14 cellular contexts compared by ENCODE assay signal in the genomic region with DNA sequence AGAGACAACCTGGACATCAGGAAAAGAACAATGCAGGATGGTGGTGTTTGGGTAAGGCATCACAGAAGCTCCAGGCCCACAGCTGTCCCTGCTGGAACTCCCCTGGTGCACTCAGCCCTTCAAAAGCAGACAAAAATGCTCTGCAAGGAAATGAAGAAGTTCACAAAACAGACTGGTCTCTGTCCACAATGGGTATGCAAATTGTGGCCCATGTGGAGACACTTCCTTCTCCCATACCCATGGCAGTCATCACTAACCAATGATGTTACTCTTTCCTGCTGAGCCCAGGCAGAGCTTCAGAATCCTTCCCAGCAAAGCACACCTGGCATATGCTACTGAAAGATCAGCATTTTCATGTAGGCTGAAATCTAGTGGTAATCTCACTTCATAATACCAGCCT. TPM values are rescaled to one million over a fixed set of nuclear protein-coding genes. Genes with fewer than 3 reads are reported as not detected.
DNase-seq lines count a peak whose midpoint lies in the region; ATAC-seq and TF ChIP-seq lines count a peak whose summit lies in the region.
"Had no signal": no experiment of that assay in that cellular context is flagged by ENCODE, and none has a peak within 500 bp of the region (broad histone marks: within the 10 kb centered on the region; RNA-seq: fewer than 3 reads in every experiment).

No MANE protein-coding gene starts in this region.

- H3K27ac Mint-ChIP-seq in endothelial cell (ENCODE audit: unreplicated experiment), result no peak overlapping the region
- H3K27ac Mint-ChIP-seq in naive thymus-derived CD4-positive, alpha-beta T cell, result no peak overlapping the region
- H3K27ac Mint-ChIP-seq: stimulated activated naive CD8-positive, alpha-beta T cell treated with anti-CD3 and anti-CD28 coated beads, Interleukin-15, amount 100 ng/mL, for 72 hours had no signal

- TF ChIP-seq CTCF in endothelial cell (IDR thresholded peaks at IDR 0.05; ENCODE audit: unreplicated experiment), result no peak

- H3K4me1 ChIP-seq in naive thymus-derived CD4-positive, alpha-beta T cell (ENCODE audit: control insufficient read depth in 2 of 2, insufficient read depth in 2 of 2, low read length in 2 of 2), result no peaks in the 10 kb centered on the region

- intact Hi-C loops in naive thymus-derived CD4-positive, alpha-beta T cell (cut with micrococcal nuclease), result no loop called here

- H3K4me3 ChIP-seq in naive thymus-derived CD4-positive, alpha-beta T cell (ENCODE audit: low read length), result no peak overlapping the region
- H3K4me3 ChIP-seq: SJCRH30 had no signal

- no peaks in the 10 kb centered on the region for H3K27me3 Mint-ChIP-seq in endothelial cell (ENCODE audit: unreplicated experiment)
- H3K27me3 Mint-ChIP-seq in naive thymus-derived CD4-positive, alpha-beta T cell, result peaks cover 0 to under 1% (median 0%) of the 10 kb centered on the region in 5 donors
- H3K27me3 Mint-ChIP-seq: stimulated activated naive CD8-positive, alpha-beta T cell treated with anti-CD3 and anti-CD28 coated beads, Interleukin-15, amount 100 ng/mL, for 72 hours had no signal

- H3K9me3 ChIP-seq in naive thymus-derived CD4-positive, alpha-beta T cell (ENCODE audit: control insufficient read depth in 2 of 3, low read length in 3 of 3), result no peaks in the 10 kb centered on the region
- H3K9me3 ChIP-seq: SJCRH30 had no signal

- H3K9me3 Mint-ChIP-seq in endothelial cell (ENCODE audit: unreplicated experiment), result no peaks in the 10 kb centered on the region
- H3K9me3 Mint-ChIP-seq in naive thymus-derived CD4-positive, alpha-beta T cell, result peaks cover 0 to 2% (median 0%) of the 10 kb centered on the region in 11 donors
- H3K9me3 Mint-ChIP-seq: stimulated activated naive CD8-positive, alpha-beta T cell treated with anti-CD3 and anti-CD28 coated beads, Interleukin-15, amount 100 ng/mL, for 72 hours had no signal

- H3K36me3 ChIP-seq in naive thymus-derived CD4-positive, alpha-beta T cell (ENCODE audit: control insufficient read depth in 2 of 3, insufficient read depth in 3 of 3, low read length in 3 of 3), result no peaks in the 10 kb centered on the region
- H3K36me3 ChIP-seq: SJCRH30 had no signal

- H3K27ac ChIP-seq in naive thymus-derived CD4-positive, alpha-beta T cell (ENCODE audit: low read depth, low read length), result no peak overlapping the region
- H3K27ac ChIP-seq: SJCRH30 had no signal

- CTCF ChIA-PET in naive thymus-derived CD4-positive, alpha-beta T cell (lab: Charles Lee), result no interaction called here

- no peaks in the 10 kb centered on the region for H3K27me3 ChIP-seq in naive thymus-derived CD4-positive, alpha-beta T cell (ENCODE audit: control insufficient read depth in 2 of 2, insufficient read depth in 2 of 2, low read length in 2 of 2)
- H3K27me3 ChIP-seq: SJCRH30 had no signal

- ATAC-seq in HG02763 (IDR thresholded peaks at IDR 0.05; ENCODE audit: unreplicated experiment) (peak; percentile 70), HG03565 (IDR thresholded peaks at IDR 0.05; ENCODE audit: unreplicated experiment) (peak; percentile 54)
- no peak for ATAC-seq in naive thymus-derived CD4-positive, alpha-beta T cell
- ATAC-seq: stimulated activated naive CD8-positive, alpha-beta T cell treated with anti-CD3 and anti-CD28 coated beads, Interleukin-15, amount 100 ng/mL, for 72 hours had no signal

- DNase-seq in NCI-H526 (lab: John Stamatoyannopoulos, UW) (peak; percentile 33 to 57), NCI-H526 treated with DMSO at 0.1 percent for 48 hours (lab: John Stamatoyannopoulos, UW) (no peak), endothelial cell (ENCODE audit: low spot score) (no peak), iPS-NIHi11 (ENCODE audit: low spot score) (no peak)
- DNase-seq in naive thymus-derived CD4-positive, alpha-beta T cell, result no peak
- DNase-seq in stimulated activated CD4-positive, alpha-beta T cell treated with anti-CD3 and anti-CD28 coated beads, Interleukin-4, amount 100 ng/mL, for 1 hour, result no peak
- DNase-seq: activated CD4-positive, CD25-positive, alpha-beta regulatory T cell treated with anti-CD3 and anti-CD28 coated beads, Interleukin-2, amount 50 U/mL, for 72 hours; cerebellar nuclear complex; DMS53; occipital lobe; SJCRH30; stimulated activated naive CD8-positive, alpha-beta T cell treated with anti-CD3 and anti-CD28 coated beads, Interleukin-15, amount 100 ng/mL, for 72 hours had no signal

- POLR2A ChIA-PET in naive thymus-derived CD4-positive, alpha-beta T cell (lab: Charles Lee), result no interaction called here

- H3K36me3 Mint-ChIP-seq in endothelial cell (ENCODE audit: low read depth, unreplicated experiment), result no peaks in the 10 kb centered on the region
- H3K36me3 Mint-ChIP-seq in naive thymus-derived CD4-positive, alpha-beta T cell, result no peaks in the 10 kb centered on the region

- H3K4me3 Mint-ChIP-seq in endothelial cell (ENCODE audit: unreplicated experiment), result no peak overlapping the region
- H3K4me3 Mint-ChIP-seq in naive thymus-derived CD4-positive, alpha-beta T cell, result no peak overlapping the region
- H3K4me3 Mint-ChIP-seq: stimulated activated naive CD8-positive, alpha-beta T cell treated with anti-CD3 and anti-CD28 coated beads, Interleukin-15, amount 100 ng/mL, for 72 hours had no signal

- H3K4me1 Mint-ChIP-seq in endothelial cell (ENCODE audit: unreplicated experiment), result peaks cover 53% of the 10 kb centered on the region
- H3K4me1 Mint-ChIP-seq in naive thymus-derived CD4-positive, alpha-beta T cell, result no peaks in the 10 kb centered on the region

RNA-seq across cellular contexts. Expression of gene PXDC1, which starts 42.6 kb away (rescaled TPM):
- total RNA-seq in endothelial cell (ENCODE audit: unreplicated experiment), result 41.0 TPM
- total RNA-seq in naive thymus-derived CD4-positive, alpha-beta T cell, result under 1 TPM; 0.29 to 0.68 (median 0.39) TPM
- polyA plus RNA-seq in naive thymus-derived CD4-positive, alpha-beta T cell, result not detected

RNA-seq across cellular contexts. Expression of gene FAM50B, which starts 55.1 kb away (rescaled TPM):
- total RNA-seq in endothelial cell (ENCODE audit: unreplicated experiment), result 3.8 TPM
- total RNA-seq in naive thymus-derived CD4-positive, alpha-beta T cell, result 10 to 100 TPM in 3 of 5 experiments, 1 to 10 TPM in 2; 3.4 to 14.1 (median 12.0) TPM
- 10 to 100 TPM in 1 of 2 donors, 1 to 10 TPM in 1; 6.4 to 22.9 TPM for polyA plus RNA-seq in naive thymus-derived CD4-positive, alpha-beta T cell

Comparison
In these comparisons a context has a peak if more than half of its experiments do, and no peak if none do; other contexts are left out.
1. DNase-seq: peak in NCI-H526 (2 of 2); none in NCI-H526 treated with DMSO at 0.1 percent for 48 hours (single experiment), endothelial cell (single experiment), naive thymus-derived CD4-positive, alpha-beta T cell (0 of 9), stimulated activated CD4-positive, alpha-beta T cell treated with anti-CD3 and anti-CD28 coated beads, Interleukin-4, amount 100 ng/mL, for 1 hour (single experiment) and iPS-NIHi11 (single experiment).
2. RNA of gene PXDC1, which starts 42.6 kb away (total RNA-seq): 41.0 TPM in endothelial cell (single experiment); 0.29 to 0.68 TPM in naive thymus-derived CD4-positive, alpha-beta T cell; every median in the first group is over 10 times any median in the second.